Comparison of ENCODE assay signal across 1 cellular context in the genomic region with DNA sequence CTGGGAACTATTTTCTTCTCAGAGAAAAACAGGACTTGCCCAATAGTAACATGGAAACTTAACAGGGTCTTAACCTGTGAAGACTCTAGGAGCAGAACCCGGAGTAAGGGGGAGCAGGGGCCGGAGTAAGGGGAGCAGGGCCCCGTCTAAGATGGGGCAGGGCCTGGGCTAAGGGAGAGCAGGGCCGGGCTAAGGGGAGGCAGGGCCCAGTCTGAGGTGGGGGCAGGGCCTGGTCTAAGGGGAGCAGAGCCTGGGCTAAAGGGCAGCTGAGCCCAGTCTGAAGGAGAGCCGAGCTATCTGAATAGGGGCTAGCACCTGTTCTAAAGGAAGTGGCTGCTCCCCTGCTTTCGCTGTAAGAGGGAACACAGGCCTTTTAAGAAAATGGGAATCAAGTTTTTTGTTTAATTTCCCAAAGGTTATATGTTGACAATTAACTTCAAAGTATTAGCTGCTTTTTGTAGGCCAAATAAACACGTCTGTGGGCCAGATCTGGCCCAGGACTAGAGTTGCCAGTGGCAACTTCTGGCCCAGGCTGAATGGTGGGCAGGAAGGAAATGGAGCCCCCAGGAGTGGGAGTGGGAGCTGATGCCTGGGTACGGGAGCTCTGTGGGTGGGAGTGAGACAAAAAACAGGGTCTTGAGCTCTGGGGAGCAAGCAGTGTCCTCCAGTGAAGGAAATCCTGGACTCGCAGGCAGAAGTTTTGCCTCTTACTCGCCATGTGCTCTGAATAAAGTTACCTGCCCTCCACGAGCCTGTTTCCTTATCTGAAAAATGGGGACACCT.
TF ChIP-seq lines count a peak whose summit lies in the region.

No MANE protein-coding gene starts in this region.

TF ChIP-seq in K562, 482 proteins besides CTCF, POLR2A, EP300 and RAD21:
- TF ChIP-seq, protein P1, sequence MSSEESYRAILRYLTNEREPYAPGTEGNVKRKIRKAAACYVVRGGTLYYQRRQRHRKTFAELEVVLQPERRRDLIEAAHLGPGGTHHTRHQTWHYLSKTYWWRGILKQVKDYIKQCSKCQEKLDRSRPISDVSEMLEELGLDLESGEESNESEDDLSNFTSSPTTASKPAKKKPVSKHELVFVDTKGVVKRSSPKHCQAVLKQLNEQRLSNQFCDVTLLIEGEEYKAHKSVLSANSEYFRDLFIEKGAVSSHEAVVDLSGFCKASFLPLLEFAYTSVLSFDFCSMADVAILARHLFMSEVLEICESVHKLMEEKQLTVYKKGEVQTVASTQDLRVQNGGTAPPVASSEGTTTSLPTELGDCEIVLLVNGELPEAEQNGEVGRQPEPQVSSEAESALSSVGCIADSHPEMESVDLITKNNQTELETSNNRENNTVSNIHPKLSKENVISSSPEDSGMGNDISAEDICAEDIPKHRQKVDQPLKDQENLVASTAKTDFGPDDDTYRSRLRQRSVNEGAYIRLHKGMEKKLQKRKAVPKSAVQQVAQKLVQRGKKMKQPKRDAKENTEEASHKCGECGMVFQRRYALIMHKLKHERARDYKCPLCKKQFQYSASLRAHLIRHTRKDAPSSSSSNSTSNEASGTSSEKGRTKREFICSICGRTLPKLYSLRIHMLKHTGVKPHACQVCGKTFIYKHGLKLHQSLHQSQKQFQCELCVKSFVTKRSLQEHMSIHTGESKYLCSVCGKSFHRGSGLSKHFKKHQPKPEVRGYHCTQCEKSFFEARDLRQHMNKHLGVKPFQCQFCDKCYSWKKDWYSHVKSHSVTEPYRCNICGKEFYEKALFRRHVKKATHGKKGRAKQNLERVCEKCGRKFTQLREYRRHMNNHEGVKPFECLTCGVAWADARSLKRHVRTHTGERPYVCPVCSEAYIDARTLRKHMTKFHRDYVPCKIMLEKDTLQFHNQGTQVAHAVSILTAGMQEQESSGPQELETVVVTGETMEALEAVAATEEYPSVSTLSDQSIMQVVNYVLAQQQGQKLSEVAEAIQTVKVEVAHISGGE (CRISPR knock-in tag; IDR thresholded peaks at IDR 0.05) = no peak
- TF ChIP-seq SUPT5H (IDR thresholded peaks at IDR 0.05) (no peak), TEAD1 (CRISPR knock-in tag; IDR thresholded peaks at IDR 0.05) (no peak), NFIC (IDR thresholded peaks at IDR 0.05) (no peak), TFAM (CRISPR knock-in tag; conservative IDR thresholded peaks at IDR 0.05) (no peak), NFYB (IDR thresholded peaks at IDR 0.05; ENCODE audit: extremely low read depth, insufficient read length) (no peak), ZNF77 (CRISPR knock-in tag; IDR thresholded peaks at IDR 0.05) (no peak), ZNF124 (CRISPR knock-in tag; IDR thresholded peaks at IDR 0.05) (no peak), KAT7 (CRISPR knock-in tag; IDR thresholded peaks at IDR 0.05; ENCODE audit: borderline replicate concordance) (no peak), CTBP1 (IDR thresholded peaks at IDR 0.05; ENCODE audit: borderline replicate concordance) (no peak), TBL1XR1 (IDR thresholded peaks at IDR 0.05; ENCODE audit: low read length in 2 of 2) (no peak), SNRNP70 (optimal IDR thresholded peaks at IDR 0.05; ENCODE audit: low read depth, low read length) (no peak), ERF (CRISPR knock-in tag; IDR thresholded peaks at IDR 0.05) (no peak)
- TF ChIP-seq, protein P2, sequence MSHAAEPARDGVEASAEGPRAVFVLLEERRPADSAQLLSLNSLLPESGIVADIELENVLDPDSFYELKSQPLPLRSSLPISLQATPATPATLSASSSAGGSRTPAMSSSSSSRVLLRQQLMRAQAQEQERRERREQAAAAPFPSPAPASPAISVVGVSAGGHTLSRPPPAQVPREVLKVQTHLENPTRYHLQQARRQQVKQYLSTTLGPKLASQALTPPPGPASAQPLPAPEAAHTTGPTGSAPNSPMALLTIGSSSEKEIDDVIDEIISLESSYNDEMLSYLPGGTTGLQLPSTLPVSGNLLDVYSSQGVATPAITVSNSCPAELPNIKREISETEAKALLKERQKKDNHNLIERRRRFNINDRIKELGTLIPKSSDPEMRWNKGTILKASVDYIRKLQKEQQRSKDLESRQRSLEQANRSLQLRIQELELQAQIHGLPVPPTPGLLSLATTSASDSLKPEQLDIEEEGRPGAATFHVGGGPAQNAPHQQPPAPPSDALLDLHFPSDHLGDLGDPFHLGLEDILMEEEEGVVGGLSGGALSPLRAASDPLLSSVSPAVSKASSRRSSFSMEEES (CRISPR knock-in tag; IDR thresholded peaks at IDR 0.05) = no peak
- TF ChIP-seq, protein P3, sequence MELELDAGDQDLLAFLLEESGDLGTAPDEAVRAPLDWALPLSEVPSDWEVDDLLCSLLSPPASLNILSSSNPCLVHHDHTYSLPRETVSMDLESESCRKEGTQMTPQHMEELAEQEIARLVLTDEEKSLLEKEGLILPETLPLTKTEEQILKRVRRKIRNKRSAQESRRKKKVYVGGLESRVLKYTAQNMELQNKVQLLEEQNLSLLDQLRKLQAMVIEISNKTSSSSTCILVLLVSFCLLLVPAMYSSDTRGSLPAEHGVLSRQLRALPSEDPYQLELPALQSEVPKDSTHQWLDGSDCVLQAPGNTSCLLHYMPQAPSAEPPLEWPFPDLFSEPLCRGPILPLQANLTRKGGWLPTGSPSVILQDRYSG (tag; conservative IDR thresholded peaks at IDR 0.05; ENCODE audit: low read depth) = no peak
TF ChIP-seq in K562: peak in this region for 0.
